8 cellular contexts compared by ENCODE assay signal in the genomic region with DNA sequence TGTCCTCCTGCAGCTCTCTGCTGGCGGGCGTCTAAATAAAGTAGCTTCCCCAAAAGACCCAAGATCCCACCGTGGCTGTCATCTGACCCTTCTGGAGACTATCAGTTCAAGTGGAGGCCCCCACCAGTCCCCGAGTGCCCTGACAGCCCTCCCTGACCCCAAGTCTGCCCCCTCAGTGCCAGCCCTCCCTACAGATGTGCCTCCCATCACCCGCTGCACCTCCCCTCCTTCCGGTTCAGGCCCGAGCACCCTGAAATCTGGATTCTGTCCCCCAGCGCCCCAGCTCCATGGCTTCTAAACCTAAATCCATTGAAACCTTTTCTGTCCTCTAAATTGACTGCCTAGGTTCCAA. TPM values are rescaled to one million over a fixed set of nuclear protein-coding genes. Genes with fewer than 3 reads are reported as not detected.
DNase-seq lines count a peak whose midpoint lies in the region; ATAC-seq and TF ChIP-seq lines count a peak whose summit lies in the region.

No MANE protein-coding gene starts in this region.

- H3K9me3 ChIP-seq in body of pancreas = no peaks in the 10 kb centered on the region
- no peaks in the 10 kb centered on the region for H3K9me3 ChIP-seq in liver (ENCODE audit: control insufficient read depth in 4 of 4, low read length in 3 of 4)
- H3K9me3 ChIP-seq in stomach smooth muscle (ENCODE audit: control insufficient read depth in 2 of 2, low read length in 2 of 2) = no peaks in the 10 kb centered on the region

- DNase-seq in GM06990 (ENCODE audit: extremely low read depth, insufficient read length) (no peak), NB4 (ENCODE audit: low read depth) (no peak), body of pancreas (no peak), NCI-H2171 treated with DMSO at 0.1 percent for 48 hours (lab: John Stamatoyannopoulos, UW) (no peak), occipital lobe (lab: John Stamatoyannopoulos, UW) (no peak), kidney tubule cell (ENCODE audit: low spot score) (no peak)

- intact Hi-C loops in body of pancreas (cut with DNase I) = no loop called here

- H3K9ac ChIP-seq in liver (ENCODE audit: low read depth in 1 of 2, low read length in 2 of 2) = peak overlapping the region; percentile 82
- H3K9ac ChIP-seq in stomach smooth muscle (ENCODE audit: low read length in 2 of 2) = peak overlapping the region; percentile 79 to 86

- TF ChIP-seq POLR2A in NB4 (IDR thresholded peaks at IDR 0.05; ENCODE audit: extremely low read depth, insufficient read length) = no peak
- no peak for TF ChIP-seq POLR2A in body of pancreas (IDR thresholded peaks at IDR 0.05)

- H3K36me3 ChIP-seq in GM06990 (ENCODE audit: control insufficient read depth, insufficient read depth, low read length) = peaks cover 13% of the 10 kb centered on the region
- H3K36me3 ChIP-seq in body of pancreas (replicated peaks in 1 of 2; ENCODE audit: insufficient read depth in 1 of 2, low read depth in 2 of 2) = no peaks in the 10 kb centered on the region
- H3K36me3 ChIP-seq in liver (ENCODE audit: control insufficient read depth in 4 of 4, insufficient read depth in 3 of 4, low read depth in 1 of 4, low read length in 3 of 4) = peaks cover 0 to 11% (median 6%) of the 10 kb centered on the region in 4 donors
- peaks cover 7 to 12% of the 10 kb centered on the region in 2 donors for H3K36me3 ChIP-seq in stomach smooth muscle (ENCODE audit: control insufficient read depth in 2 of 2, insufficient read depth in 2 of 2, low read length in 2 of 2)

- TF ChIP-seq CTCF in GM06990 (IDR thresholded peaks at IDR 0.05; ENCODE audit: insufficient read depth, low read length, poor library complexity, severe bottlenecking) (no peak), NB4 (IDR thresholded peaks at IDR 0.05; ENCODE audit: low read depth, low read length) (no peak), body of pancreas (IDR thresholded peaks at IDR 0.05) (no peak), liver (IDR thresholded peaks at IDR 0.05; ENCODE audit: low read depth, low read length, missing input control) (no peak)

- WGBS in body of pancreas, 2 donors = 12 to 17% methylated on average over 6 to 8 of the region's 8 CpGs
- 5% methylated on average over 8 of the region's 8 CpGs for WGBS in liver

- H3K4me3 ChIP-seq in GM06990 (replicated peaks; ENCODE audit: low read depth, low read length) (peak overlapping the region; percentile 72), NB4 (ENCODE audit: low read depth, low read length) (peak overlapping the region; percentile 80), body of pancreas (peak overlapping the region; percentile 60 to 67), liver (ENCODE audit: low read depth in 1 of 3, low read length in 3 of 3) (peak overlapping the region; percentile 59 to 80 (median 75)), stomach smooth muscle (ENCODE audit: low read length in 2 of 2) (peak overlapping the region; percentile 84 to 85)

- TF ChIP-seq RAD21 in liver (IDR thresholded peaks at IDR 0.05) = no peak

- H3K4me1 ChIP-seq in body of pancreas (peaks cover 41% of the 10 kb centered on the region), liver (ENCODE audit: control insufficient read depth in 4 of 4, insufficient read depth in 4 of 4, low read length in 3 of 4) (peaks cover 2 to 40% (median 20%) of the 10 kb centered on the region in 4 donors), stomach smooth muscle (ENCODE audit: control insufficient read depth, insufficient read depth, low read length) (peaks cover 18% of the 10 kb centered on the region)

- peak overlapping the region; percentile 55 to 91 (median 76) for H3K27ac ChIP-seq in body of pancreas
- peak overlapping the region; percentile 86 to 91 for H3K27ac ChIP-seq in liver (ENCODE audit: low read depth in 1 of 2, low read length in 2 of 2)
- H3K27ac ChIP-seq in stomach smooth muscle (ENCODE audit: low read length) = peak overlapping the region; percentile 70

- H3K27me3 ChIP-seq in GM06990 (replicated peaks; ENCODE audit: control insufficient read depth, insufficient read depth, low read length) (no peaks in the 10 kb centered on the region), body of pancreas (no peaks in the 10 kb centered on the region), liver (ENCODE audit: control insufficient read depth in 4 of 4, insufficient read depth in 4 of 4, low read length in 3 of 4) (no peaks in the 10 kb centered on the region), stomach smooth muscle (ENCODE audit: control insufficient read depth in 1 of 2, insufficient read depth in 2 of 2, low read length in 2 of 2) (no peaks in the 10 kb centered on the region)

- ATAC-seq in body of pancreas = no peak

TF ChIP-seq in liver, 16 proteins besides CTCF, POLR2A, EP300 and RAD21:
- TF ChIP-seq SP1 (IDR thresholded peaks at IDR 0.05) (no peak), FOXA1 (IDR thresholded peaks at IDR 0.05) (no peak), RXRA (IDR thresholded peaks at IDR 0.05) (no peak), NR2F2 (IDR thresholded peaks at IDR 0.05) (no peak), EGR1 (IDR thresholded peaks at IDR 0.05; ENCODE audit: low read depth in 2 of 2) (no peak), JUND (IDR thresholded peaks at IDR 0.05) (no peak), GABPA (IDR thresholded peaks at IDR 0.05 in 1 of 2, conservative IDR thresholded peaks at IDR 0.05 in 1 of 2) (no peak), YY1 (IDR thresholded peaks at IDR 0.05) (no peak), FOXA2 (IDR thresholded peaks at IDR 0.05) (no peak), HNF4G (IDR thresholded peaks at IDR 0.05) (no peak), TAF1 (conservative IDR thresholded peaks at IDR 0.05) (no peak), HNF4A (conservative IDR thresholded peaks at IDR 0.05) (no peak)
- TF ChIP-seq, protein P1, sequence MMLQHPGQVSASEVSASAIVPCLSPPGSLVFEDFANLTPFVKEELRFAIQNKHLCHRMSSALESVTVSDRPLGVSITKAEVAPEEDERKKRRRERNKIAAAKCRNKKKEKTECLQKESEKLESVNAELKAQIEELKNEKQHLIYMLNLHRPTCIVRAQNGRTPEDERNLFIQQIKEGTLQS (IDR thresholded peaks at IDR 0.05) = no peak
- TF ChIP-seq, protein P2, sequence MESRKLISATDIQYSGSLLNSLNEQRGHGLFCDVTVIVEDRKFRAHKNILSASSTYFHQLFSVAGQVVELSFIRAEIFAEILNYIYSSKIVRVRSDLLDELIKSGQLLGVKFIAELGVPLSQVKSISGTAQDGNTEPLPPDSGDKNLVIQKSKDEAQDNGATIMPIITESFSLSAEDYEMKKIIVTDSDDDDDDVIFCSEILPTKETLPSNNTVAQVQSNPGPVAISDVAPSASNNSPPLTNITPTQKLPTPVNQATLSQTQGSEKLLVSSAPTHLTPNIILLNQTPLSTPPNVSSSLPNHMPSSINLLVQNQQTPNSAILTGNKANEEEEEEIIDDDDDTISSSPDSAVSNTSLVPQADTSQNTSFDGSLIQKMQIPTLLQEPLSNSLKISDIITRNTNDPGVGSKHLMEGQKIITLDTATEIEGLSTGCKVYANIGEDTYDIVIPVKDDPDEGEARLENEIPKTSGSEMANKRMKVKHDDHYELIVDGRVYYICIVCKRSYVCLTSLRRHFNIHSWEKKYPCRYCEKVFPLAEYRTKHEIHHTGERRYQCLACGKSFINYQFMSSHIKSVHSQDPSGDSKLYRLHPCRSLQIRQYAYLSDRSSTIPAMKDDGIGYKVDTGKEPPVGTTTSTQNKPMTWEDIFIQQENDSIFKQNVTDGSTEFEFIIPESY (IDR thresholded peaks at IDR 0.05) = no peak
- TF ChIP-seq, protein P3, sequence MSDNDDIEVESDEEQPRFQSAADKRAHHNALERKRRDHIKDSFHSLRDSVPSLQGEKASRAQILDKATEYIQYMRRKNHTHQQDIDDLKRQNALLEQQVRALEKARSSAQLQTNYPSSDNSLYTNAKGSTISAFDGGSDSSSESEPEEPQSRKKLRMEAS (IDR thresholded peaks at IDR 0.05) = no peak
- TF ChIP-seq, protein P4, sequence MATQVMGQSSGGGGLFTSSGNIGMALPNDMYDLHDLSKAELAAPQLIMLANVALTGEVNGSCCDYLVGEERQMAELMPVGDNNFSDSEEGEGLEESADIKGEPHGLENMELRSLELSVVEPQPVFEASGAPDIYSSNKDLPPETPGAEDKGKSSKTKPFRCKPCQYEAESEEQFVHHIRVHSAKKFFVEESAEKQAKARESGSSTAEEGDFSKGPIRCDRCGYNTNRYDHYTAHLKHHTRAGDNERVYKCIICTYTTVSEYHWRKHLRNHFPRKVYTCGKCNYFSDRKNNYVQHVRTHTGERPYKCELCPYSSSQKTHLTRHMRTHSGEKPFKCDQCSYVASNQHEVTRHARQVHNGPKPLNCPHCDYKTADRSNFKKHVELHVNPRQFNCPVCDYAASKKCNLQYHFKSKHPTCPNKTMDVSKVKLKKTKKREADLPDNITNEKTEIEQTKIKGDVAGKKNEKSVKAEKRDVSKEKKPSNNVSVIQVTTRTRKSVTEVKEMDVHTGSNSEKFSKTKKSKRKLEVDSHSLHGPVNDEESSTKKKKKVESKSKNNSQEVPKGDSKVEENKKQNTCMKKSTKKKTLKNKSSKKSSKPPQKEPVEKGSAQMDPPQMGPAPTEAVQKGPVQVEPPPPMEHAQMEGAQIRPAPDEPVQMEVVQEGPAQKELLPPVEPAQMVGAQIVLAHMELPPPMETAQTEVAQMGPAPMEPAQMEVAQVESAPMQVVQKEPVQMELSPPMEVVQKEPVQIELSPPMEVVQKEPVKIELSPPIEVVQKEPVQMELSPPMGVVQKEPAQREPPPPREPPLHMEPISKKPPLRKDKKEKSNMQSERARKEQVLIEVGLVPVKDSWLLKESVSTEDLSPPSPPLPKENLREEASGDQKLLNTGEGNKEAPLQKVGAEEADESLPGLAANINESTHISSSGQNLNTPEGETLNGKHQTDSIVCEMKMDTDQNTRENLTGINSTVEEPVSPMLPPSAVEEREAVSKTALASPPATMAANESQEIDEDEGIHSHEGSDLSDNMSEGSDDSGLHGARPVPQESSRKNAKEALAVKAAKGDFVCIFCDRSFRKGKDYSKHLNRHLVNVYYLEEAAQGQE (IDR thresholded peaks at IDR 0.05) = no peak
TF ChIP-seq in liver: peak in this region for 0.

RNA-seq across cellular contexts. Expression of a gene that starts 0.6 kb away (rescaled TPM):
- total RNA-seq in body of pancreas (10 to 100 TPM in 1 of 2 donors, 1 to 10 TPM in 1; 6.6 to 27.0 TPM), liver (10 to 100 TPM; 19.2 to 22.1 TPM), occipital lobe (10.3 TPM)
- polyA plus RNA-seq in liver = 10 to 100 TPM; 16.1 to 18.5 TPM

RNA-seq across cellular contexts. Expression of a gene that starts 37.0 kb away (rescaled TPM):
- total RNA-seq in body of pancreas (10 to 100 TPM; 12.2 to 12.9 TPM), liver (10 to 100 TPM; 15.6 to 17.0 TPM), occipital lobe (9.5 TPM)
- polyA plus RNA-seq in liver = 10 to 100 TPM; 12.6 to 13.6 TPM

RNA-seq across cellular contexts. Expression of a gene that starts 58.0 kb away (rescaled TPM):
- total RNA-seq in body of pancreas (10 to 100 TPM; 14.2 to 17.9 TPM), liver (10 to 100 TPM; 31.1 to 39.5 TPM), occipital lobe (49.9 TPM)
- polyA plus RNA-seq in liver = 10 to 100 TPM; 52.8 to 54.3 TPM
